ENCODE assay signal across 8 cellular contexts in the genomic region with DNA sequence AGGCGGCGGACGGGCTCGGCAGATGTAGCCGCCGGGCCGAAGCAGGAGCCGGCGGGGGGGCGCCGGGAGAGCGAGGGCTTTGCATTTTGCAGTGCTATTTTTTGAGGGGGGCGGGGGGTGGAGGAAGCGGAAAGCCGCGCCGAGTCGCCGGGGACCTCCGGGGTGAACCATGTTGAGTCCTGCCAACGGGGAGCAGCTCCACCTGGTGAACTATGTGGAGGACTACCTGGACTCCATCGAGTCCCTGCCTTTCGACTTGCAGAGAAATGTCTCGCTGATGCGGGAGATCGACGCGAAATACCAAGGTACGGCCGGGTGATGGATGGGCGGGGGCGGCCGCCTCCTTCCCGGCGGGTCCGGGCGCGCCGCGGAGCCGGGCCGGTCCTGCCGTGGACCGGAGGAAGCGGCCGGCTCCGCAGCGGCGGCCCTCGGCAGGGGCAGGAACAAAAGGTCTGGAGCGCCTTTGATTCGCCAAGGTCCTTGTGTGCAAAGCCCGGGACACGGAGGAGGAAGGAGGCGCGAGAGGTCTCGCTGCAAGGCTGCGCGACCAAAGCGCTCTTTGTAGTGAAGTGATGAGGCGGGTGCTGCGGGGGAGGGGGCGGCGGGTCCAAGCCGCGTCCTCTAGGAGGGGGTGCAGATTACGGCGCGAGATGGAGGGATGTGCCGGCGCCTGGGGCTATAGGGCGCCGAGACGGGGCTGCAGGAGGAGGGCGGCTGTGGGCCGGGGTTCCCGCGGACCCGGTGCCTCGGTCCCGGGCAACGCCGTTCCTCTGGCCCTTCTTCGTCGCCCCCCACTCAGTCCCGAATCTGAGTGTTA. TPM values are rescaled to one million over a fixed set of nuclear protein-coding genes. Genes with fewer than 3 reads are reported as not detected.
DNase-seq lines count a peak whose midpoint lies in the region; ATAC-seq and TF ChIP-seq lines count a peak whose summit lies in the region.

No MANE protein-coding gene starts in this region.

- ATAC-seq in HG02973 (IDR thresholded peaks at IDR 0.05; ENCODE audit: unreplicated experiment): no peak

- H3K4me2 ChIP-seq in trophoblast cell (ENCODE audit: low read length): peak overlapping the region; percentile 85

- peaks cover 33% of the 10 kb centered on the region for H3K4me1 Mint-ChIP-seq in activated naive CD4-positive, alpha-beta T cell treated with anti-CD3 and anti-CD28 coated beads, Interleukin-2, amount 10 ng/mL, durations not matched to agents 7 days and 5 days

- CTCF ChIA-PET in activated naive CD4-positive, alpha-beta T cell treated with anti-CD3 and anti-CD28 coated beads, Interleukin-2, amount 10 ng/mL, durations not matched to agents 7 days and 5 days (lab: Charles Lee): interaction anchor here (1.4 kb wide), 1 partner anchor 69 kb away, joined by 3 read pairs; no protein-coding TSS in a partner anchor

- H2BK12ac ChIP-seq in trophoblast cell (ENCODE audit: low read length): no peak overlapping the region

- peak overlapping the region; percentile 99 for H3K4me3 Mint-ChIP-seq in activated naive CD4-positive, alpha-beta T cell treated with anti-CD3 and anti-CD28 coated beads, Interleukin-2, amount 10 ng/mL, durations not matched to agents 7 days and 5 days

- peaks cover 3 to 4% of the 10 kb centered on the region in 2 experiments for H3K36me3 ChIP-seq in trophoblast cell (ENCODE audit: control insufficient read depth in 1 of 2, insufficient read depth in 2 of 2, low read length in 2 of 2)
- H3K36me3 ChIP-seq in tibial artery: peaks cover under 1 to 3% (median 3%) of the 10 kb centered on the region in 3 donors

- H3K4me1 ChIP-seq in trophoblast cell (ENCODE audit: control insufficient read depth in 1 of 2, insufficient read depth in 2 of 2, low read length in 2 of 2): peaks cover 0 to 4% of the 10 kb centered on the region in 2 experiments
- H3K4me1 ChIP-seq in tibial artery: peaks cover 0 to 34% (median 27%) of the 10 kb centered on the region in 4 donors

- H3K4ac ChIP-seq in trophoblast cell (ENCODE audit: low read depth, low read length): peak overlapping the region; percentile 86

- H3K27ac Mint-ChIP-seq in activated naive CD4-positive, alpha-beta T cell treated with anti-CD3 and anti-CD28 coated beads, Interleukin-2, amount 10 ng/mL, durations not matched to agents 7 days and 5 days: peak overlapping the region; percentile 99

- H3K4me3 ChIP-seq in trophoblast cell (ENCODE audit: low read depth, low read length) (peak overlapping the region; percentile 85), tibial artery (peak overlapping the region; percentile 92 to 98)

- H3K18ac ChIP-seq in trophoblast cell (ENCODE audit: low read length): peak overlapping the region; percentile 89

- H2BK5ac ChIP-seq in trophoblast cell (ENCODE audit: low read depth, low read length, poor library complexity): peak overlapping the region; percentile 87

- peaks cover 6% of the 10 kb centered on the region for H3K36me3 Mint-ChIP-seq in activated naive CD4-positive, alpha-beta T cell treated with anti-CD3 and anti-CD28 coated beads, Interleukin-2, amount 10 ng/mL, durations not matched to agents 7 days and 5 days

- H3K27ac ChIP-seq in trophoblast cell (ENCODE audit: low read depth, low read length) (peak overlapping the region; percentile 84), tibial artery (peak overlapping the region; percentile 99)

- peaks cover 28% of the 10 kb centered on the region for H3K79me1 ChIP-seq in trophoblast cell (ENCODE audit: low read length)

- H3K9me3 Mint-ChIP-seq in activated naive CD4-positive, alpha-beta T cell treated with anti-CD3 and anti-CD28 coated beads, Interleukin-2, amount 10 ng/mL, durations not matched to agents 7 days and 5 days: no peaks in the 10 kb centered on the region

- H3K27me3 ChIP-seq in trophoblast cell (ENCODE audit: insufficient read depth, low read length) (no peaks in the 10 kb centered on the region), tibial artery (no peaks in the 10 kb centered on the region)

- peak overlapping the region; percentile 68 for H2AK5ac ChIP-seq in trophoblast cell (ENCODE audit: low read length)

- H3K9ac ChIP-seq in trophoblast cell (ENCODE audit: low read length): peak overlapping the region; percentile 83

- peak overlapping the region; percentile 83 for H4K8ac ChIP-seq in trophoblast cell (ENCODE audit: low read depth, low read length)

- TF ChIP-seq CTCF in tibial artery (IDR thresholded peaks at IDR 0.05): no peak

- H3K27me3 Mint-ChIP-seq in activated naive CD4-positive, alpha-beta T cell treated with anti-CD3 and anti-CD28 coated beads, Interleukin-2, amount 10 ng/mL, durations not matched to agents 7 days and 5 days: peaks cover 11% of the 10 kb centered on the region

- peaks cover 33% of the 10 kb centered on the region for H3K79me2 ChIP-seq in trophoblast cell (ENCODE audit: control insufficient read depth, insufficient read depth, low read length, poor library complexity)

- no CpG with 5 or more reads among the region's 86 CpGs for WGBS in trophoblast cell (ENCODE audit: extremely low coverage, insufficient coverage, insufficient read length)

- no peak overlapping the region for H3K23ac ChIP-seq in trophoblast cell (ENCODE audit: low read length)

- H3K14ac ChIP-seq in trophoblast cell (ENCODE audit: low read length): peak overlapping the region; percentile 97

- H2BK120ac ChIP-seq in trophoblast cell (ENCODE audit: insufficient read depth, low read length, poor library complexity): peak overlapping the region; percentile 41

- peak overlapping the region; percentile 56 for H2AFZ ChIP-seq in trophoblast cell (ENCODE audit: insufficient read depth, low read length, poor library complexity)

- peak overlapping the region; percentile 63 for H4K91ac ChIP-seq in trophoblast cell (ENCODE audit: low read depth, low read length)

- DNase-seq in NCI-H345 (lab: John Stamatoyannopoulos, UW) (peak; percentile 43), NCI-H345 treated with DMSO at 0.1 percent for 48 hours (lab: John Stamatoyannopoulos, UW; ENCODE audit: unreplicated experiment) (no peak), RPMI8226 (peak; percentile 64), head of caudate nucleus (peak; percentile 33 to 80 (median 66)), trophoblast cell (peak; percentile 56 to 73), tibial artery (peak; percentile 41 to 79)
- DNase-seq in activated naive CD4-positive, alpha-beta T cell treated with anti-CD3 and anti-CD28 coated beads, Interleukin-2, amount 10 ng/mL, durations not matched to agents 7 days and 5 days: peak; percentile 82

- intact Hi-C loops in head of caudate nucleus (cut with DNase I): loop anchor here (5.0 to 10.0 kb wide), 3 partner anchors 97 to 203 kb away; partner anchors contain the start of genes ANKRD10 and NAXD
- intact Hi-C loops in tibial artery (cut with DNase I; ENCODE audit: low total_unique reads): loop anchor here (10.0 kb wide), 2 partner anchors 161 to 499 kb away; no protein-coding TSS in a partner anchor

- no peak overlapping the region for H4K12ac ChIP-seq in trophoblast cell (ENCODE audit: low read depth, low read length)

- no peaks in the 10 kb centered on the region for H3K9me3 ChIP-seq in trophoblast cell (ENCODE audit: insufficient read depth, low read depth, low read length)
- no peaks in the 10 kb centered on the region for H3K9me3 ChIP-seq in tibial artery

RNA-seq across cellular contexts. Expression of gene ING1, which starts 0.7 kb away (rescaled TPM):
- polyA plus RNA-seq in trophoblast cell (2013): 21.1 and 21.2 TPM in 2 replicates

RNA-seq across cellular contexts. Expression of gene CARS2, which starts 8.3 kb away (rescaled TPM):
- 31.3 and 31.8 TPM in 2 replicates for polyA plus RNA-seq in trophoblast cell (2013)
